Comparison of ENCODE assay signal across 12 cellular contexts in genomic region chr1:36787312-36787711, GRCh38.
"Had no signal": no experiment of that assay in that cellular context is flagged by ENCODE, and none has a peak within 500 bp of the region (broad histone marks: within the 10 kb centered on the region; RNA-seq: fewer than 3 reads in every experiment).

No MANE protein-coding gene starts in this region.

- DNase-seq: activated CD4-positive, alpha-beta T cell treated with anti-CD3 and anti-CD28 coated beads for 36 hours; activated CD4-positive, alpha-beta T cell treated with anti-CD3 and anti-CD28 coated beads, Interleukin-2, amount 50 U/mL, for 48 hours; effector CD4-positive, alpha-beta T cell; gastrocnemius medialis; head of caudate nucleus; nucleus accumbens; stimulated activated CD4-positive, alpha-beta T cell treated with anti-CD3 and anti-CD28 coated beads, Interleukin-4, amount 100 ng/mL, for 24 hours had no signal

- H3K9me3 ChIP-seq: gastrocnemius medialis had no signal

- ATAC-seq: activated CD4-positive, alpha-beta T cell treated with anti-CD3 and anti-CD28 coated beads for 36 hours; esophagus mucosa; gastrocnemius medialis; sciatic nerve; stimulated activated effector memory CD8-positive, alpha-beta T cell treated with anti-CD3 and anti-CD28 coated beads, Interleukin-12 subunit alpha, Interleukin-12 subunit beta, amount 100 ng/mL, for 72 hours; WTC11 had no signal

- H3K27ac ChIP-seq: gastrocnemius medialis had no signal

- H3K4me1 ChIP-seq: gastrocnemius medialis had no signal

- H3K4me3 ChIP-seq: gastrocnemius medialis, lung had no signal

- H3K36me3 ChIP-seq: gastrocnemius medialis had no signal
